In genomic region chr19:44260695-44261446, GRCh38 we compare ENCODE assay signal across 10 cellular contexts. TPM values are rescaled to one million over a fixed set of nuclear protein-coding genes. Genes with fewer than 3 reads are reported as not detected.
DNase-seq lines count a peak whose midpoint lies in the region; ATAC-seq, FAIRE-seq and TF ChIP-seq lines count a peak whose summit lies in the region.
"Had no signal": no experiment of that assay in that cellular context is flagged by ENCODE, and none has a peak within 500 bp of the region (broad histone marks: within the 10 kb centered on the region; RNA-seq: fewer than 3 reads in every experiment).

No MANE protein-coding gene starts in this region.

- no peak for TF ChIP-seq RAD21 in K562 (CRISPR knock-in tag; conservative IDR thresholded peaks at IDR 0.05 in 1 of 2, IDR thresholded peaks at IDR 0.05 in 1 of 2)

- H3K27ac ChIP-seq in HEK293 (ENCODE audit: extremely low read depth, low read depth, low read length): peak overlapping the region; percentile 91
- no peak overlapping the region for H3K27ac ChIP-seq in K562 (ENCODE audit: extremely low read depth, low read depth, low read length)
- H3K27ac ChIP-seq: ovary had no signal

- H3K4me2 ChIP-seq in K562 (ENCODE audit: insufficient read depth, low read length): peak overlapping the region; percentile 54; the same call in 1 of the 2 replicates

- no peaks in the 10 kb centered on the region for H4K20me1 ChIP-seq in K562 (replicated peaks; ENCODE audit: control insufficient read depth, insufficient read depth, low read length)

- peak overlapping the region in 1 of 6 donors; percentile 32 for H3K27ac Mint-ChIP-seq in naive B cell
- H3K27ac Mint-ChIP-seq: T-helper 2 cell treated with Interferon-gamma antibody and Interleukin-4, amounts not matched to agents 5 μg/mL and 100 μg/mL, for 36 hours had no signal

- peaks cover 10 to 17% (median 14%) of the 10 kb centered on the region in 3 donors for H3K4me1 Mint-ChIP-seq in naive B cell

- intact Hi-C loops in K562 (cut with micrococcal nuclease): no loop called here

- H3K79me2 ChIP-seq in K562 (ENCODE audit: control insufficient read depth, insufficient read depth, low read length): no peaks in the 10 kb centered on the region

- no peak for FAIRE-seq in K562 (lab: Jason Lieb, UNC)

- H3K4me3 Mint-ChIP-seq in naive B cell: peak overlapping the region; percentile 76 to 91 (median 88)

- no peaks in the 10 kb centered on the region for H3K9me1 ChIP-seq in K562 (ENCODE audit: control insufficient read depth, insufficient read depth, low read length)

- H3K9me3 ChIP-seq in BE2C (no peaks in the 10 kb centered on the region), HEK293 (ENCODE audit: control insufficient read depth, insufficient read depth, low read depth, low read length) (peaks cover 32% of the 10 kb centered on the region), K562 (replicated peaks; ENCODE audit: control insufficient read depth, insufficient read depth, low read depth, low read length) (no peaks in the 10 kb centered on the region)

- ATAC-seq in K562 (no peak), naive B cell (ENCODE audit: low read depth in 2 of 2) (no peak)

- H3K4me1 ChIP-seq in BE2C (no peaks in the 10 kb centered on the region), HEK293 (ENCODE audit: control insufficient read depth, insufficient read depth, low read length) (peaks cover 25% of the 10 kb centered on the region), K562 (replicated peaks in 1 of 2; ENCODE audit: control insufficient read depth in 2 of 2, insufficient read depth in 2 of 2, low read length in 2 of 2) (peaks cover 0 to 4% of the 10 kb centered on the region in 2 experiments; a peak in 2 of 5 replicates)

- no TSS peak for BruUV-seq in K562 (replicated peaks; lab: Mats Ljungman, UMichigan)

- H3K9ac ChIP-seq in K562 (ENCODE audit: insufficient read depth in 1 of 2, low read depth in 2 of 2, low read length in 2 of 2): no peak overlapping the region

- no peak for TF ChIP-seq CTCF in BE2C (IDR thresholded peaks at IDR 0.05; ENCODE audit: low read depth, low read length)
- no peak for TF ChIP-seq CTCF in HEK293 (tag by site-specific recombination; IDR thresholded peaks at IDR 0.05)
- no peak for TF ChIP-seq CTCF in K562 (IDR thresholded peaks at IDR 0.05 in 2 of 3, conservative IDR thresholded peaks at IDR 0.05 in 1 of 3; ENCODE audit: insufficient read depth in 2 of 3, low read depth in 1 of 3, low read length in 3 of 3)

- DNase-seq in BE2C (no peak), K562 (ENCODE audit: extremely low read depth in 1 of 4, low spot score in 3 of 4) (no peak), naive B cell (no peak), amygdala (lab: John Stamatoyannopoulos, UW) (no peak), H7 (no peak), NCI-H1092 treated with DMSO at 0.1 percent for 48 hours (lab: John Stamatoyannopoulos, UW) (no peak), amniotic stem cell (lab: John Stamatoyannopoulos, UW) (no peak)
- DNase-seq: ovary had no signal

- in situ Hi-C loops in K562 (cut with MboI): no loop called here

- H3K4me3 ChIP-seq in BE2C (ENCODE audit: low read depth, low read length) (peak overlapping the region; percentile 74; the same call in 1 of the 2 replicates), HEK293 (ENCODE audit: low read depth, low read length) (no peak overlapping the region), K562 (no peak overlapping the region), H7 (ENCODE audit: insufficient read depth, low read depth, low read length) (no peak overlapping the region; the same call in 1 of the 2 replicates)
- H3K4me3 ChIP-seq: ovary had no signal

- H2AFZ ChIP-seq in K562 (ENCODE audit: low read depth, low read length): peak overlapping the region; percentile 77; the same call in 1 of the 2 replicates

- TF ChIP-seq POLR2A in K562 (conservative IDR thresholded peaks at IDR 0.05): no peak

- peaks cover 11 to 48% of the 10 kb centered on the region in 2 donors for H3K36me3 Mint-ChIP-seq in naive B cell

- no peak for TF ChIP-seq EP300 in K562 (IDR thresholded peaks at IDR 0.05; ENCODE audit: low read length)

- WGBS in K562 (ENCODE audit: insufficient coverage, low coverage, missing lambda C conversion rate): 4% methylated on average over 6 of the region's 6 CpGs

- POLR2A ChIA-PET in HEK293 (lab: Yijun Ruan, JAX) (interaction anchor here (1.4 to 6.3 kb wide), 5 partner anchors 8 to 96 kb away, joined by 7 to 36 read pairs (median 21); partner anchors contain the start of genes ZNF226 and ZNF227), K562 (lab: Yijun Ruan, JAX) (no interaction called here)

- H3K36me3 ChIP-seq in BE2C (no peaks in the 10 kb centered on the region), HEK293 (ENCODE audit: control insufficient read depth in 2 of 2, insufficient read depth in 1 of 2, low read length in 2 of 2) (peaks cover 2 to 68% of the 10 kb centered on the region in 2 experiments), K562 (ENCODE audit: control insufficient read depth, insufficient read depth, low read length) (no peaks in the 10 kb centered on the region), H7 (replicated peaks; ENCODE audit: control insufficient read depth, insufficient read depth, low read length) (no peaks in the 10 kb centered on the region)
- H3K36me3 ChIP-seq: ovary had no signal

- CTCF ChIA-PET in HEK293 (lab: Yijun Ruan, JAX) (interaction anchor here (0.6 to 0.7 kb wide), 3 partner anchors 9 to 1177 kb away, joined by 3 read pairs; no protein-coding TSS in a partner anchor), K562 (lab: Yijun Ruan, JAX; ENCODE audit: low intra/inter-chr PET ratio) (no interaction called here)

- H3K27me3 Mint-ChIP-seq in naive B cell: no peaks in the 10 kb centered on the region

- no peaks in the 10 kb centered on the region for H3K27me3 ChIP-seq in BE2C
- no peaks in the 10 kb centered on the region for H3K27me3 ChIP-seq in K562 (ENCODE audit: control insufficient read depth in 2 of 2, insufficient read depth in 2 of 2, low read length in 2 of 2)
- H3K27me3 ChIP-seq in H7 (ENCODE audit: control insufficient read depth, insufficient read depth, low read length): no peaks in the 10 kb centered on the region
- H3K27me3 ChIP-seq: ovary had no signal

- peaks cover 11 to 49% (median 36%) of the 10 kb centered on the region in 7 donors for H3K9me3 Mint-ChIP-seq in naive B cell

RNA-seq across cellular contexts. Expression of gene ZNF233, which starts 1.2 kb away (rescaled TPM):
- 2.1 TPM for polyA plus RNA-seq in BE2C (2012; ENCODE audit: insufficient read depth, insufficient read length, low read depth)
- total RNA-seq in K562 (2011; cell fraction: chromatin; rRNA removed; ENCODE audit: low replicate concordance): 0.56 and 0.83 TPM in 2 replicates
- total RNA-seq in K562 (2011; cell fraction: nucleolus; rRNA removed): 0.50 and 0.53 TPM in 2 replicates
- total RNA-seq in K562 (2011; cell fraction: nucleoplasm; rRNA removed): 0.69 and 1.4 TPM in 2 replicates
- 0.08 and 0.14 TPM in 2 replicates for total RNA-seq in K562 (2014; rRNA removed)
- total RNA-seq in K562 (2014; rRNA removed; fragmentation: Illumina TruSeq; extraction: Trizol): 0.18 and 0.26 TPM in 2 replicates
- total RNA-seq in K562 (2015; rRNA removed; fragmentation: Illumina TruSeq; extraction: Trizol): 0.14 and 0.15 TPM in 2 replicates
- total RNA-seq in K562 (2021): 0.16 TPM in 1 of 2 replicates, not detected in the other
- polyA plus RNA-seq in K562 (2011; rRNA removed): 0.03 and 0.20 TPM in 2 replicates
- 0.03 TPM in 1 of 2 replicates, not detected in the other for polyA plus RNA-seq in K562 (2011; cell fraction: cytosol; rRNA removed)
- polyA plus RNA-seq in K562 (2011; cell fraction: nucleus; rRNA removed): 0.24 and 0.30 TPM in 2 replicates
- 0.23 and 0.42 TPM in 2 replicates for polyA plus RNA-seq in K562 (2012)
- polyA plus RNA-seq in K562 (2014; fragmentation: Illumina TruSeq; extraction: Trizol): 0.15 and 0.17 TPM in 2 replicates
- under 1 TPM; 0.23 to 0.28 TPM for polyA plus RNA-seq in K562 (2014; fragmentation: Nextera tagmentation; extraction: Ambion mirVana)
- polyA plus RNA-seq in K562 (2014; rRNA removed): 0.08 TPM in 2 replicates
- polyA minus RNA-seq in K562 (2011; rRNA and poly(A)+ RNA removed): 0.12 and 0.35 TPM in 2 replicates
- not detected in 2 replicates for polyA minus RNA-seq in K562 (2011; cell fraction: cytosol; rRNA and poly(A)+ RNA removed)
- polyA minus RNA-seq in K562 (2011; cell fraction: nucleus; rRNA and poly(A)+ RNA removed): 0.27 TPM in 1 of 2 replicates, not detected in the other
- 1 to 10 TPM in 4 of 6 donors, under 1 TPM in 1, not detected in 1; 0.92 to 2.9 (median 2.7) TPM for polyA plus RNA-seq in naive B cell (ENCODE audit: low read depth in 6 of 6)
- 0.48 and 1.1 TPM in 2 replicates for total RNA-seq in H7 (2014; rRNA removed; shearing (Covaris generic))

RNA-seq across cellular contexts. Expression of gene ZNF235, which starts 44.0 kb away (rescaled TPM):
- 4.3 TPM for polyA plus RNA-seq in BE2C (2012; ENCODE audit: insufficient read depth, insufficient read length, low read depth)
- total RNA-seq in K562 (2011; cell fraction: chromatin; rRNA removed; ENCODE audit: low replicate concordance): 12.2 and 23.4 TPM in 2 replicates
- 8.7 and 13.0 TPM in 2 replicates for total RNA-seq in K562 (2011; cell fraction: nucleolus; rRNA removed)
- total RNA-seq in K562 (2011; cell fraction: nucleoplasm; rRNA removed): 11.6 and 17.9 TPM in 2 replicates
- total RNA-seq in K562 (2014; rRNA removed) (0.68 and 1.9 TPM in 2 replicates), K562 (2014; rRNA removed; fragmentation: Illumina TruSeq; extraction: Trizol) (2.4 and 2.5 TPM in 2 replicates), K562 (2015; rRNA removed; fragmentation: Illumina TruSeq; extraction: Trizol) (2.0 and 2.2 TPM in 2 replicates), K562 (2021) (1.1 TPM in 2 replicates)
- polyA plus RNA-seq in K562 (2011; rRNA removed) (1.0 and 2.9 TPM in 2 replicates), K562 (2014; fragmentation: Illumina TruSeq; extraction: Trizol) (1.1 and 1.7 TPM in 2 replicates), K562 (2014; fragmentation: Nextera tagmentation; extraction: Ambion mirVana) (1 to 10 TPM in 1 of 2 experiments, under 1 TPM in 1; 0.99 to 1.3 TPM), K562 (2014; rRNA removed) (0.38 and 0.88 TPM in 2 replicates), naive B cell (ENCODE audit: low read depth in 6 of 6) (1 to 10 TPM in 5 of 6 donors, not detected in 1; 2.5 to 7.3 (median 4.3) TPM)
- 0.58 and 0.61 TPM in 2 replicates for polyA plus RNA-seq in K562 (2011; cell fraction: cytosol; rRNA removed)
- polyA plus RNA-seq in K562 (2011; cell fraction: nucleus; rRNA removed): 1.9 and 4.9 TPM in 2 replicates
- polyA plus RNA-seq in K562 (2012): 1.2 and 1.8 TPM in 2 replicates
- 2.7 and 6.8 TPM in 2 replicates for polyA minus RNA-seq in K562 (2011; rRNA and poly(A)+ RNA removed)
- polyA minus RNA-seq in K562 (2011; cell fraction: cytosol; rRNA and poly(A)+ RNA removed): 1.9 TPM in 1 of 2 replicates, not detected in the other
- 3.6 and 5.8 TPM in 2 replicates for polyA minus RNA-seq in K562 (2011; cell fraction: nucleus; rRNA and poly(A)+ RNA removed)
- total RNA-seq in H7 (2014; rRNA removed; shearing (Covaris generic)): 1.6 and 2.1 TPM in 2 replicates

RNA-seq across cellular contexts. Expression of gene ZNF227, which starts 48.5 kb away (rescaled TPM):
- polyA plus RNA-seq in BE2C (2012; ENCODE audit: insufficient read depth, insufficient read length, low read depth): 19.9 TPM
- 21.0 and 49.4 TPM in 2 replicates for total RNA-seq in K562 (2011; cell fraction: chromatin; rRNA removed; ENCODE audit: low replicate concordance)
- 17.7 and 20.9 TPM in 2 replicates for total RNA-seq in K562 (2011; cell fraction: nucleolus; rRNA removed)
- 33.3 and 35.2 TPM in 2 replicates for total RNA-seq in K562 (2011; cell fraction: nucleoplasm; rRNA removed)
- total RNA-seq in K562 (2014; rRNA removed) (7.1 and 10.4 TPM in 2 replicates), K562 (2014; rRNA removed; fragmentation: Illumina TruSeq; extraction: Trizol) (15.1 and 17.0 TPM in 2 replicates), K562 (2015; rRNA removed; fragmentation: Illumina TruSeq; extraction: Trizol) (10.3 and 10.8 TPM in 2 replicates), K562 (2021) (8.7 and 13.6 TPM in 2 replicates)
- polyA plus RNA-seq in K562 (2011; rRNA removed) (4.7 and 8.7 TPM in 2 replicates), K562 (2014; fragmentation: Illumina TruSeq; extraction: Trizol) (10.0 and 11.2 TPM in 2 replicates), K562 (2014; fragmentation: Nextera tagmentation; extraction: Ambion mirVana) (1 to 10 TPM; 3.0 to 6.0 TPM), K562 (2014; rRNA removed) (4.8 and 7.8 TPM in 2 replicates), naive B cell (ENCODE audit: low read depth in 6 of 6) (10 to 100 TPM; 13.7 to 27.9 (median 16.2) TPM)
- 1.7 and 2.6 TPM in 2 replicates for polyA plus RNA-seq in K562 (2011; cell fraction: cytosol; rRNA removed)
- polyA plus RNA-seq in K562 (2011; cell fraction: nucleus; rRNA removed): 4.9 and 5.5 TPM in 2 replicates
- polyA plus RNA-seq in K562 (2012): 6.7 and 8.0 TPM in 2 replicates
- polyA minus RNA-seq in K562 (2011; rRNA and poly(A)+ RNA removed): 11.5 and 15.6 TPM in 2 replicates
- polyA minus RNA-seq in K562 (2011; cell fraction: cytosol; rRNA and poly(A)+ RNA removed): 2.9 and 4.6 TPM in 2 replicates
- polyA minus RNA-seq in K562 (2011; cell fraction: nucleus; rRNA and poly(A)+ RNA removed): 12.7 and 13.5 TPM in 2 replicates
- 14.0 and 21.4 TPM in 2 replicates for total RNA-seq in H7 (2014; rRNA removed; shearing (Covaris generic))
